22 cellular contexts compared by ENCODE assay signal in the genomic region with DNA sequence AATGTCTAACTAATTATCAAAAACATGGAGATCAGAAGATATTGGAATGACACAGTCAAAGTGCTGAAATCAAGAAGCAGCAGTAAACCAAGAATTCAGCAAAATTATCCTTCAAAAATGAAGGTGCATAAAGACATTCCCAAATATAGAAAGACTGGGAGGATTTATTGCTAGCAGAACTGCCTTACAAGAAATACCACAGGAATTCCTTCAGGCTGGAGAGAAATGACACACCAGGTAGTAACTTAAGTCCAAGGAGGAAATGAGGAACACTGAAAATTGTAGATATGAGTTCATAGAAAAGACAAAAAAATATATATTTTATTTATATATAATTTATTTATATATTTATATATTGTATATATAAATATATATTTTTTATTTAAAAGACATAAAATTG.
DNase-seq lines count a peak whose midpoint lies in the region; ATAC-seq, FAIRE-seq and TF ChIP-seq lines count a peak whose summit lies in the region.
"Had no signal": no experiment of that assay in that cellular context is flagged by ENCODE, and none has a peak within 500 bp of the region (broad histone marks: within the 10 kb centered on the region; RNA-seq: fewer than 3 reads in every experiment).

No MANE protein-coding gene starts in this region.

- DNase-seq in EH (ENCODE audit: low read depth) (peak; percentile 70), IMR-90 (peak; percentile 63), kidney tubule cell (ENCODE audit: low spot score) (peak; percentile 77), testis (no peak), NCI-H446 treated with DMSO at 0.1 percent for 48 hours (lab: John Stamatoyannopoulos, UW) (no peak), T-helper 9 cell (no peak)
- DNase-seq: CD4-positive, alpha-beta memory T cell; DMS153; effector memory CD8-positive, alpha-beta T cell; heart right ventricle; immature natural killer cell; Karpas-422; NCI-H1048; NCI-H2029; NCI-H2227 treated with DMSO at 0.1 percent for 48 hours; NCI-H774; SHP77 treated with DMSO at 0.1 percent for 48 hours had no signal

- no peak overlapping the region for H2BK15ac ChIP-seq in IMR-90 (ENCODE audit: low read depth, low read length)

- H2AK9ac ChIP-seq in IMR-90 (replicated peaks; ENCODE audit: low read depth, low read length, poor library complexity), result no peak overlapping the region

- H3K4ac ChIP-seq in IMR-90 (ENCODE audit: low read depth, low read length), result no peak overlapping the region

- no peak overlapping the region for H2BK5ac ChIP-seq in IMR-90 (ENCODE audit: low read depth, low read length, poor library complexity, severe bottlenecking)

- intact Hi-C loops in IMR-90 (cut with micrococcal nuclease), result no loop called here
- intact Hi-C loops in testis (cut with DNase I; ENCODE audit: low total_unique reads), result no loop called here

- H3K9ac ChIP-seq in IMR-90 (ENCODE audit: low read depth, low read length), result no peak overlapping the region

- H2BK20ac ChIP-seq in IMR-90 (ENCODE audit: low read depth, low read length), result no peak overlapping the region

- no peak overlapping the region for H3K4me2 ChIP-seq in IMR-90 (ENCODE audit: low read depth, low read length)

- TF ChIP-seq RAD21 in IMR-90 (IDR thresholded peaks at IDR 0.05; ENCODE audit: low read length), result no peak

- no peak for ATAC-seq in IMR-90 (ENCODE audit: low read depth)
- no peak for ATAC-seq in GM19455 (IDR thresholded peaks at IDR 0.05; ENCODE audit: unreplicated experiment)
- ATAC-seq: activated naive CD4-positive, alpha-beta T cell treated with anti-CD3 and anti-CD28 coated beads, Interleukin-2, amount 50 U/mL, for 72 hours; effector memory CD8-positive, alpha-beta T cell; heart right ventricle had no signal

- peak; percentile 45 for FAIRE-seq in endometrium (lab: Jason Lieb, UNC)
- FAIRE-seq: GM12892 had no signal

- dilution Hi-C loops in IMR-90 (cut with HindIII; ENCODE audit: low sequenced_read_pairs, unreplicated experiment), result no loop called here

- TF ChIP-seq POLR2A in IMR-90 (IDR thresholded peaks at IDR 0.05; ENCODE audit: low read depth, low read length), result no peak
- TF ChIP-seq POLR2A in testis (IDR thresholded peaks at IDR 0.05), result no peak

- no peak overlapping the region; a peak in 1 of 4 replicates for H4K8ac ChIP-seq in IMR-90 (ENCODE audit: low read depth in 2 of 2, low read length in 2 of 2)

- H3K4me3 ChIP-seq in IMR-90 (ENCODE audit: insufficient read depth, low read depth, low read length), result no peak overlapping the region
- no peak overlapping the region for H3K4me3 ChIP-seq in testis
- H3K4me3 ChIP-seq: heart right ventricle, lung had no signal

- H3K9me1 ChIP-seq in IMR-90 (ENCODE audit: insufficient read depth, low read length), result 0 out of 2 replicates have a peak, but pooled peaks cover 2% of the 10 kb centered on the region

- H2AFZ ChIP-seq in IMR-90 (replicated peaks; ENCODE audit: low read length, poor library complexity), result no peak overlapping the region

- POLR2A ChIA-PET in IMR-90 (lab: Charles Lee; ENCODE audit: unreplicated experiment), result no interaction called here

- H3K14ac ChIP-seq in IMR-90 (replicated peaks; ENCODE audit: low read depth, low read length), result no peak overlapping the region

- no peak overlapping the region for H3K27ac ChIP-seq in IMR-90 (ENCODE audit: insufficient read depth, low read length)
- no peak overlapping the region for H3K27ac ChIP-seq in testis
- H3K27ac ChIP-seq: heart right ventricle had no signal

- no peak overlapping the region for H3K56ac ChIP-seq in IMR-90 (ENCODE audit: extremely low read depth, insufficient read depth, low read length)

- H2BK120ac ChIP-seq in IMR-90 (ENCODE audit: low read depth, low read length), result no peak overlapping the region

- H3K4me1 ChIP-seq in IMR-90 (ENCODE audit: control insufficient read depth, insufficient read depth, low read length), result peaks cover 4% of the 10 kb centered on the region
- H3K4me1 ChIP-seq in testis, result no peaks in the 10 kb centered on the region
- H3K4me1 ChIP-seq: heart right ventricle had no signal

- H3K79me1 ChIP-seq in IMR-90 (ENCODE audit: low read depth in 1 of 2, low read length in 2 of 2), result no peaks in the 10 kb centered on the region

- H2AK5ac ChIP-seq in IMR-90 (ENCODE audit: low read depth, low read length), result no peak overlapping the region

- H3K27me3 ChIP-seq in IMR-90 (ENCODE audit: control insufficient read depth, insufficient read depth, low read length) (no peaks in the 10 kb centered on the region), testis (no peaks in the 10 kb centered on the region)
- H3K27me3 ChIP-seq: heart right ventricle had no signal

- BruUV-seq in IMR-90 (replicated peaks; lab: Mats Ljungman, UMichigan), result no TSS peak

- H4K20me1 ChIP-seq in IMR-90 (ENCODE audit: insufficient read depth, low read length), result no peaks in the 10 kb centered on the region

- H3K9me3 ChIP-seq in IMR-90 (ENCODE audit: control insufficient read depth, insufficient read depth, low read length), result no peaks in the 10 kb centered on the region
- H3K9me3 ChIP-seq in testis, result no peaks in the 10 kb centered on the region

- TF ChIP-seq CTCF in IMR-90 (conservative IDR thresholded peaks at IDR 0.05; ENCODE audit: low read depth, low read length), result no peak
- no peak for TF ChIP-seq CTCF in testis (IDR thresholded peaks at IDR 0.05)

- no peak overlapping the region for H4K5ac ChIP-seq in IMR-90 (ENCODE audit: low read depth, low read length)

- in situ Hi-C loops in IMR-90 (cut with MboI; ENCODE audit: low sequenced_read_pairs), result no loop called here

- CTCF ChIA-PET in IMR-90 (lab: Yijun Ruan, JAX), result no interaction called here

- H3K18ac ChIP-seq in IMR-90 (ENCODE audit: low read depth, low read length), result no peak overlapping the region

- H4K91ac ChIP-seq in IMR-90 (ENCODE audit: insufficient read depth, low read depth, low read length), result no peak overlapping the region

- H3K23ac ChIP-seq in IMR-90 (ENCODE audit: low read depth, low read length), result no peak overlapping the region

- H3K36me3 ChIP-seq in IMR-90 (ENCODE audit: control insufficient read depth, insufficient read depth, low read length) (no peaks in the 10 kb centered on the region), testis (ENCODE audit: low read depth, missing control alignments) (no peaks in the 10 kb centered on the region)

TF ChIP-seq in IMR-90, 13 proteins besides CTCF, POLR2A, EP300 and RAD21:
- no peak for TF ChIP-seq MAZ (IDR thresholded peaks at IDR 0.05; ENCODE audit: borderline replicate concordance, low read depth, low read length)
- TF ChIP-seq CEBPB (IDR thresholded peaks at IDR 0.05; ENCODE audit: low read depth, low read length), result no peak
- TF ChIP-seq, protein P1, sequence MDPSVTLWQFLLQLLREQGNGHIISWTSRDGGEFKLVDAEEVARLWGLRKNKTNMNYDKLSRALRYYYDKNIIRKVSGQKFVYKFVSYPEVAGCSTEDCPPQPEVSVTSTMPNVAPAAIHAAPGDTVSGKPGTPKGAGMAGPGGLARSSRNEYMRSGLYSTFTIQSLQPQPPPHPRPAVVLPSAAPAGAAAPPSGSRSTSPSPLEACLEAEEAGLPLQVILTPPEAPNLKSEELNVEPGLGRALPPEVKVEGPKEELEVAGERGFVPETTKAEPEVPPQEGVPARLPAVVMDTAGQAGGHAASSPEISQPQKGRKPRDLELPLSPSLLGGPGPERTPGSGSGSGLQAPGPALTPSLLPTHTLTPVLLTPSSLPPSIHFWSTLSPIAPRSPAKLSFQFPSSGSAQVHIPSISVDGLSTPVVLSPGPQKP (IDR thresholded peaks at IDR 0.05; ENCODE audit: borderline replicate concordance, low read depth, low read length), result no peak
- TF ChIP-seq FOS (IDR thresholded peaks at IDR 0.05; ENCODE audit: low read depth, low read length), result no peak
- no peak for TF ChIP-seq MAFK (IDR thresholded peaks at IDR 0.05; ENCODE audit: low read depth, low read length)
- no peak for TF ChIP-seq MXI1 (IDR thresholded peaks at IDR 0.05; ENCODE audit: borderline replicate concordance, low read depth, low read length)
- no peak for TF ChIP-seq NFE2L2 (IDR thresholded peaks at IDR 0.05; ENCODE audit: low read depth, low read length)
- TF ChIP-seq SMC3 (IDR thresholded peaks at IDR 0.05; ENCODE audit: low read depth, low read length), result no peak
- no peak for TF ChIP-seq RFX5 (IDR thresholded peaks at IDR 0.05; ENCODE audit: low read depth, low read length)
- no peak for TF ChIP-seq BHLHE40 (IDR thresholded peaks at IDR 0.05; ENCODE audit: low read depth, low read length)
- no peak for TF ChIP-seq RCOR1 (IDR thresholded peaks at IDR 0.05; ENCODE audit: insufficient replicate concordance, low read length)
- TF ChIP-seq CHD1 (IDR thresholded peaks at IDR 0.05; ENCODE audit: low read depth, low read length), result no peak
- TF ChIP-seq, protein P2, sequence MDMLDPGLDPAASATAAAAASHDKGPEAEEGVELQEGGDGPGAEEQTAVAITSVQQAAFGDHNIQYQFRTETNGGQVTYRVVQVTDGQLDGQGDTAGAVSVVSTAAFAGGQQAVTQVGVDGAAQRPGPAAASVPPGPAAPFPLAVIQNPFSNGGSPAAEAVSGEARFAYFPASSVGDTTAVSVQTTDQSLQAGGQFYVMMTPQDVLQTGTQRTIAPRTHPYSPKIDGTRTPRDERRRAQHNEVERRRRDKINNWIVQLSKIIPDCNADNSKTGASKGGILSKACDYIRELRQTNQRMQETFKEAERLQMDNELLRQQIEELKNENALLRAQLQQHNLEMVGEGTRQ (IDR thresholded peaks at IDR 0.05; ENCODE audit: low read depth, low read length), result no peak
TF ChIP-seq in IMR-90: peak in this region for 0.

Comparison
In these comparisons a context has a peak if more than half of its experiments do, and no peak if none do; other contexts are left out.
1. DNase-seq: peak in EH (single experiment), IMR-90 (single experiment) and kidney tubule cell (single experiment); none in testis (single experiment), NCI-H446 treated with DMSO at 0.1 percent for 48 hours (single experiment) and T-helper 9 cell (single experiment).